19 cellular contexts compared by ENCODE assay signal in the genomic region with DNA sequence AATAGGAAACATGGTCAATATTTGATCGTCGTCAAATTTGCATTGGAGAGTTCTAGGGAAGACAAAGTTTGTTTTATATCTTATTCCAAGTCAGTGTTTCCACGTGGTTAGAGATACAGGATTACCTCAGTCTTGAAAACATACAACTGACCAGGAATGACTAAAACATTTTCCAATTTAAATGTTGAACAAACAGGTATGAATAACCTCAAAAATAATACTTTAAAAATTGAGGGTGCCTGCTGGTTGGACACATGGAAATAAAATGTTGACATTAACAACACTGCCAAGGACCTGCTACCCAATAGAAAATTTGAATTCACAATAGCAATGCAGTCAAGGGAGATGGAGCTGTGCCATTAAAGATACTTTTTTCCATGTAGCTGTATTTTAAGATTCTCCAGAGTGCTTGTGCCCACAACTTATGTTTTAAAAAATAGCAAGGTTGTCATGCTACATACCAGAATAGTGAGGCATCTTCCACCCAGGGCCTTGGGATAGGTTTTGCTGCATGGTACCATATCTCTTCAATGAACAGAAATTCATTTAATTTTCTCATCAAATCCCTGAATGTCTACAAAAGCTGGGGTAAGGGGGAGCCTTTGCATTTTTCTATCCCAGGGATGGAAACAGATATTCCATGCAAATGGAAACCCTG.
"Had no signal": no experiment of that assay in that cellular context is flagged by ENCODE, and none has a peak within 500 bp of the region (broad histone marks: within the 10 kb centered on the region; RNA-seq: fewer than 3 reads in every experiment).

No MANE protein-coding gene starts in this region.

- H3K27me3 ChIP-seq: body of pancreas, gastroesophageal sphincter, heart right ventricle, thyroid gland had no signal

- H3K36me3 ChIP-seq: gastroesophageal sphincter, heart right ventricle, thyroid gland had no signal

- H3K36me3 Mint-ChIP-seq: activated naive CD4-positive, alpha-beta T cell treated with anti-CD3 and anti-CD28 coated beads, Interleukin-2, amount 50 U/mL, for 72 hours; naive thymus-derived CD8-positive, alpha-beta T cell; stimulated activated memory B cell treated with anti-CD40 and anti-IgM and Interleukin-4, amounts not matched to agents 10 μg/mL and 1 μg/mL and 100 μg/mL, for 72 hours; WTC11 had no signal

- H3K27ac Mint-ChIP-seq: activated CD8-positive, alpha-beta T cell treated with anti-CD3 and anti-CD28 coated beads for 36 hours; activated naive CD4-positive, alpha-beta T cell treated with anti-CD3 and anti-CD28 coated beads, Interleukin-2, amount 50 U/mL, for 72 hours; naive thymus-derived CD8-positive, alpha-beta T cell; stimulated activated memory B cell treated with anti-CD40 and anti-IgM and Interleukin-4, amounts not matched to agents 10 μg/mL and 1 μg/mL and 100 μg/mL, for 72 hours; WTC11 had no signal

- ATAC-seq: activated CD8-positive, alpha-beta T cell treated with anti-CD3 and anti-CD28 coated beads for 36 hours; activated naive CD4-positive, alpha-beta T cell treated with anti-CD3 and anti-CD28 coated beads, Interleukin-2, amount 50 U/mL, for 72 hours; body of pancreas; gastroesophageal sphincter; heart right ventricle; naive thymus-derived CD8-positive, alpha-beta T cell; stimulated activated memory B cell treated with anti-CD40 and anti-IgM and Interleukin-4, amounts not matched to agents 10 μg/mL and 1 μg/mL and 100 μg/mL, for 72 hours; WTC11 had no signal

- H3K4me1 ChIP-seq: body of pancreas, gastroesophageal sphincter, thyroid gland had no signal

- DNase-seq: activated CD4-positive, alpha-beta T cell treated with anti-CD3 and anti-CD28 coated beads for 48 hours; activated CD8-positive, alpha-beta T cell treated with anti-CD3 and anti-CD28 coated beads for 36 hours; activated gamma-delta T cell; activated T-cell treated with anti-CD3 and anti-CD28 coated beads, Interleukin-2, amount 50 U/mL, for 48 hours; amniotic stem cell; body of pancreas; effector CD8-positive, alpha-beta T cell; heart right ventricle; naive thymus-derived CD8-positive, alpha-beta T cell; posterior cingulate gyrus; retina; stimulated activated CD4-positive, alpha-beta T cell treated with anti-CD3 and anti-CD28 coated beads, Interleukin-2, amount 100 ng/mL, for 48 hours; T-helper 2 cell; thyroid gland had no signal

- H3K4me3 Mint-ChIP-seq: activated CD8-positive, alpha-beta T cell treated with anti-CD3 and anti-CD28 coated beads for 36 hours; central memory CD8-positive, alpha-beta T cell; naive thymus-derived CD8-positive, alpha-beta T cell; stimulated activated memory B cell treated with anti-CD40 and anti-IgM and Interleukin-4, amounts not matched to agents 10 μg/mL and 1 μg/mL and 100 μg/mL, for 72 hours; WTC11 had no signal

- H3K9me3 Mint-ChIP-seq: activated CD8-positive, alpha-beta T cell treated with anti-CD3 and anti-CD28 coated beads for 36 hours; activated naive CD4-positive, alpha-beta T cell treated with anti-CD3 and anti-CD28 coated beads, Interleukin-2, amount 50 U/mL, for 72 hours; central memory CD8-positive, alpha-beta T cell; stimulated activated memory B cell treated with anti-CD40 and anti-IgM and Interleukin-4, amounts not matched to agents 10 μg/mL and 1 μg/mL and 100 μg/mL, for 72 hours had no signal

- H3K4me3 ChIP-seq: body of pancreas, gastroesophageal sphincter, heart right ventricle, thyroid gland had no signal

- H3K4me1 Mint-ChIP-seq: central memory CD8-positive, alpha-beta T cell; naive thymus-derived CD8-positive, alpha-beta T cell; stimulated activated memory B cell treated with anti-CD40 and anti-IgM and Interleukin-4, amounts not matched to agents 10 μg/mL and 1 μg/mL and 100 μg/mL, for 72 hours had no signal

- H3K27ac ChIP-seq: body of pancreas, gastroesophageal sphincter, heart right ventricle, thyroid gland had no signal

- H3K9me3 ChIP-seq: body of pancreas, gastroesophageal sphincter, heart right ventricle, thyroid gland had no signal

- H3K27me3 Mint-ChIP-seq: activated CD8-positive, alpha-beta T cell treated with anti-CD3 and anti-CD28 coated beads for 36 hours; central memory CD8-positive, alpha-beta T cell; stimulated activated memory B cell treated with anti-CD40 and anti-IgM and Interleukin-4, amounts not matched to agents 10 μg/mL and 1 μg/mL and 100 μg/mL, for 72 hours had no signal
